Comparison of ENCODE assay signal across 17 cellular contexts in genomic region chr14:69850086-69850735, GRCh38. TPM values are rescaled to one million over a fixed set of nuclear protein-coding genes. Genes with fewer than 3 reads are reported as not detected.
DNase-seq lines count a peak whose midpoint lies in the region; ATAC-seq and TF ChIP-seq lines count a peak whose summit lies in the region.
"Had no signal": no experiment of that assay in that cellular context is flagged by ENCODE, and none has a peak within 500 bp of the region (broad histone marks: within the 10 kb centered on the region; RNA-seq: fewer than 3 reads in every experiment).

No MANE protein-coding gene starts in this region.

- H3K27me3 Mint-ChIP-seq in glutamatergic neuron (ENCODE audit: unreplicated experiment): no peaks in the 10 kb centered on the region
- peaks cover 22% of the 10 kb centered on the region for H3K27me3 Mint-ChIP-seq in stimulated activated naive CD8-positive, alpha-beta T cell treated with anti-CD3 and anti-CD28 coated beads, Interleukin-15, amount 100 ng/mL, for 72 hours

- H3K36me3 Mint-ChIP-seq in glutamatergic neuron (ENCODE audit: unreplicated experiment): peaks cover under 1% of the 10 kb centered on the region
- H3K36me3 Mint-ChIP-seq: activated naive CD4-positive, alpha-beta T cell treated with anti-CD3 and anti-CD28 coated beads, Interleukin-2, amount 50 U/mL, for 72 hours; CD8-positive, alpha-beta T cell had no signal

- no peak overlapping the region for H3K27ac Mint-ChIP-seq in glutamatergic neuron (ENCODE audit: unreplicated experiment)
- H3K27ac Mint-ChIP-seq in stimulated activated naive CD8-positive, alpha-beta T cell treated with anti-CD3 and anti-CD28 coated beads, Interleukin-15, amount 100 ng/mL, for 72 hours: no peak overlapping the region
- H3K27ac Mint-ChIP-seq: activated naive CD4-positive, alpha-beta T cell treated with anti-CD3 and anti-CD28 coated beads, Interleukin-2, amount 50 U/mL, for 72 hours; CD8-positive, alpha-beta T cell had no signal

- peaks cover 2% of the 10 kb centered on the region for H3K9me3 Mint-ChIP-seq in glutamatergic neuron (ENCODE audit: unreplicated experiment)
- H3K9me3 Mint-ChIP-seq in stimulated activated naive CD8-positive, alpha-beta T cell treated with anti-CD3 and anti-CD28 coated beads, Interleukin-15, amount 100 ng/mL, for 72 hours: no peaks in the 10 kb centered on the region
- H3K9me3 Mint-ChIP-seq: activated naive CD4-positive, alpha-beta T cell treated with anti-CD3 and anti-CD28 coated beads, Interleukin-2, amount 50 U/mL, for 72 hours; CD8-positive, alpha-beta T cell had no signal

- peak overlapping the region; percentile 27 for H3K4me3 ChIP-seq in astrocyte of the spinal cord (ENCODE audit: low read depth, low read length)

- TF ChIP-seq CTCF in astrocyte of the spinal cord (IDR thresholded peaks at IDR 0.05; ENCODE audit: low read depth, low read length) (no peak), glutamatergic neuron (IDR thresholded peaks at IDR 0.05; ENCODE audit: partially characterized antibody, unreplicated experiment) (no peak)

- in situ Hi-C loops in astrocyte of the spinal cord (cut with HindIII; ENCODE audit: low sequenced_read_pairs): no loop called here

- DNase-seq in NCI-H1417 (lab: John Stamatoyannopoulos, UW): peak in 2 of 3 experiments; percentile 24 to 67
- no peak for DNase-seq in NCI-H1417 treated with DMSO at 0.1 percent for 48 hours (lab: John Stamatoyannopoulos, UW)
- peak; percentile 3 for DNase-seq in astrocyte of the spinal cord (ENCODE audit: low read depth, low spot score)
- peak; percentile 77 for DNase-seq in myocyte (ENCODE audit: low read depth)
- no peak for DNase-seq in glutamatergic neuron
- DNase-seq in stimulated activated naive CD8-positive, alpha-beta T cell treated with anti-CD3 and anti-CD28 coated beads, Interleukin-15, amount 100 ng/mL, for 72 hours: no peak
- DNase-seq in activated CD8-positive, alpha-beta memory T cell treated with anti-CD3 and anti-CD28 coated beads for 24 hours: no peak
- DNase-seq: activated CD8-positive, alpha-beta memory T cell treated with anti-CD3 and anti-CD28 coated beads, Interleukin-2, amount 50 U/mL, for 4 hours; CD8-positive, alpha-beta T cell; MV-4-11; stimulated activated CD4-positive, alpha-beta T cell treated with anti-CD3 and anti-CD28 coated beads, Interleukin-4, amount 100 ng/mL, for 4 hours; stimulated activated naive CD4-positive, alpha-beta T cell had no signal

- H3K4me1 Mint-ChIP-seq in glutamatergic neuron (ENCODE audit: low read depth, unreplicated experiment): no peaks in the 10 kb centered on the region
- no peaks in the 10 kb centered on the region for H3K4me1 Mint-ChIP-seq in stimulated activated naive CD8-positive, alpha-beta T cell treated with anti-CD3 and anti-CD28 coated beads, Interleukin-15, amount 100 ng/mL, for 72 hours

- H3K4me3 Mint-ChIP-seq in glutamatergic neuron (ENCODE audit: unreplicated experiment): no peak overlapping the region
- H3K4me3 Mint-ChIP-seq in stimulated activated naive CD8-positive, alpha-beta T cell treated with anti-CD3 and anti-CD28 coated beads, Interleukin-15, amount 100 ng/mL, for 72 hours: no peak overlapping the region
- H3K4me3 Mint-ChIP-seq: CD8-positive, alpha-beta T cell had no signal

- no peak for ATAC-seq in stimulated activated naive CD8-positive, alpha-beta T cell treated with anti-CD3 and anti-CD28 coated beads, Interleukin-15, amount 100 ng/mL, for 72 hours
- no peak for ATAC-seq in HG03139 (IDR thresholded peaks at IDR 0.05; ENCODE audit: unreplicated experiment)
- ATAC-seq: activated CD4-positive, CD25-positive, alpha-beta regulatory T cell treated with anti-CD3 and anti-CD28 coated beads, Interleukin-2, amount 50 U/mL, for 24 hours; activated naive CD4-positive, alpha-beta T cell treated with anti-CD3 and anti-CD28 coated beads, Interleukin-2, amount 50 U/mL, for 72 hours; CD8-positive, alpha-beta T cell had no signal

RNA-seq across cellular contexts. Expression of gene SMOC1, which starts 29.0 kb away (rescaled TPM):
- total RNA-seq in myocyte (0.21 and 1.4 TPM in 2 replicates), glutamatergic neuron (ENCODE audit: unreplicated experiment) (0.49 TPM)
- polyA plus RNA-seq in myocyte (2012): 0.61 TPM
- total RNA-seq: activated naive CD4-positive, alpha-beta T cell treated with anti-CD3 and anti-CD28 coated beads, Interleukin-2, amount 50 U/mL, for 72 hours; CD8-positive, alpha-beta T cell; T-helper 1 cell treated with Interleukin-12 subunit alpha and Interleukin-12 subunit beta and Interleukin-4 antibody, amounts not matched to agents 30 ng/mL and 1 ng/mL, for 36 hours had no signal

RNA-seq across cellular contexts. Expression of gene SLC10A1, which starts 53.2 kb away (rescaled TPM):
- total RNA-seq in myocyte (not detected in 2 replicates), glutamatergic neuron (ENCODE audit: unreplicated experiment) (not detected)
- 0.06 TPM for polyA plus RNA-seq in myocyte (2012)
- total RNA-seq: activated naive CD4-positive, alpha-beta T cell treated with anti-CD3 and anti-CD28 coated beads, Interleukin-2, amount 50 U/mL, for 72 hours; CD8-positive, alpha-beta T cell; renal cortical epithelial cell; T-helper 1 cell treated with Interleukin-12 subunit alpha and Interleukin-12 subunit beta and Interleukin-4 antibody, amounts not matched to agents 30 ng/mL and 1 ng/mL, for 36 hours had no signal

Comparison
In these comparisons a context has a peak if more than half of its experiments do, and no peak if none do; other contexts are left out.
1. DNase-seq: peak in NCI-H1417 (2 of 3), astrocyte of the spinal cord (single experiment) and myocyte (single experiment); none in NCI-H1417 treated with DMSO at 0.1 percent for 48 hours (single experiment), glutamatergic neuron (single experiment), stimulated activated naive CD8-positive, alpha-beta T cell treated with anti-CD3 and anti-CD28 coated beads, Interleukin-15, amount 100 ng/mL, for 72 hours (0 of 2) and activated CD8-positive, alpha-beta memory T cell treated with anti-CD3 and anti-CD28 coated beads for 24 hours (single experiment).